Comparison of ENCODE assay signal across 1 cellular context in genomic region chr4:169098969-169099685, GRCh38.
TF ChIP-seq lines count a peak whose summit lies in the region.

No MANE protein-coding gene starts in this region.

TF ChIP-seq in GM12878, 131 proteins besides CTCF, POLR2A, EP300 and RAD21 (continued from another document):
- no peak for TF ChIP-seq ZNF592 (IDR thresholded peaks at IDR 0.05)
